Comparison of ENCODE assay signal across 18 cellular contexts in genomic region chr18:71682591-71682990, GRCh38.
"Had no signal": no experiment of that assay in that cellular context is flagged by ENCODE, and none has a peak within 500 bp of the region (broad histone marks: within the 10 kb centered on the region; RNA-seq: fewer than 3 reads in every experiment).

No MANE protein-coding gene starts in this region.

- DNase-seq: activated CD4-positive, alpha-beta T cell treated with anti-CD3 and anti-CD28 coated beads, Interleukin-2, amount 10 ng/mL, durations not matched to agents 7 days and 5 days; activated CD4-positive, CD25-positive, alpha-beta regulatory T cell treated with anti-CD3 and anti-CD28 coated beads, Interleukin-2, amount 50 U/mL, for 72 hours; activated CD8-positive, alpha-beta T cell treated with anti-CD3 and anti-CD28 coated beads for 36 hours; activated gamma-delta T cell treated with Interleukin-2 at 50 U/mL for 16 hours; activated T-cell treated with anti-CD3 and anti-CD28 coated beads, Interleukin-2, amount 50 U/mL, for 1 hour; anterior cingulate cortex; brain microvascular endothelial cell; central memory CD4-positive, alpha-beta T cell; dorsolateral prefrontal cortex; hippocampal formation; left cardiac atrium; midbrain; natural killer cell; stimulated activated CD4-positive, alpha-beta T cell treated with anti-CD3 and anti-CD28 coated beads, Interleukin-4, amount 100 ng/mL, for 4 hours; stimulated activated naive CD8-positive, alpha-beta T cell treated with anti-CD3 and anti-CD28 coated beads, Interleukin-15, Interleukin-2, amounts not matched to agents 100 U/mL and 50 U/mL, for 24 hours; WERI-Rb-1 had no signal

- H3K4me3 ChIP-seq: dorsolateral prefrontal cortex, esophagus muscularis mucosa, prostate gland had no signal

- ATAC-seq: activated CD8-positive, alpha-beta T cell treated with anti-CD3 and anti-CD28 coated beads for 36 hours; left cardiac atrium; natural killer cell; stimulated activated naive CD8-positive, alpha-beta T cell treated with anti-CD3 and anti-CD28 coated beads, Interleukin-15, Interleukin-2, amounts not matched to agents 100 U/mL and 50 U/mL, for 24 hours had no signal
